Comparison of ENCODE assay signal across 8 cellular contexts in genomic region chr17:45316271-45317112, GRCh38. TPM values are rescaled to one million over a fixed set of nuclear protein-coding genes. Genes with fewer than 3 reads are reported as not detected.
DNase-seq lines count a peak whose midpoint lies in the region; ATAC-seq, FAIRE-seq and TF ChIP-seq lines count a peak whose summit lies in the region.

Gene MAP3K14, minus strand, starts transcription at chr17:45317020. Its CDS starts 26,275 bp downstream, at chr17:45290745.

- peak within 1 kb of the TSS; percentile 99 for H3K4me2 ChIP-seq in neural progenitor cell

- peaks cover 3% of the 10 kb centered on the region for H3K27me3 Mint-ChIP-seq in neural progenitor cell (ENCODE audit: insufficient read depth, low read depth)

- H3K4me1 Mint-ChIP-seq in neural progenitor cell = peaks cover 59% of the 10 kb centered on the region

- peak; percentile 23 for TF ChIP-seq CTCF in fibroblast of villous mesenchyme (IDR thresholded peaks at IDR 0.05; ENCODE audit: insufficient read depth, low read depth, low read length)
- TF ChIP-seq CTCF in neural progenitor cell (IDR thresholded peaks at IDR 0.05) = peak; percentile 11

- peak within 1 kb of the TSS; percentile 89 for H3K4me3 ChIP-seq in fibroblast of villous mesenchyme (ENCODE audit: low read depth, low read length)
- peak within 1 kb of the TSS; percentile 82 for H3K4me3 ChIP-seq in neural progenitor cell

- peak within 1 kb of the TSS; percentile 65 for H3K9ac ChIP-seq in neural progenitor cell

- H3K9me3 ChIP-seq in neural progenitor cell (ENCODE audit: low read depth) = no peaks in the 10 kb centered on the region

- peaks cover 22% of the 10 kb centered on the region for H3F3A ChIP-seq in neural progenitor cell (ENCODE audit: low read depth)

- H3K36me3 ChIP-seq in neural progenitor cell = no peaks in the 10 kb centered on the region

- H3K4me3 Mint-ChIP-seq in neural progenitor cell = peak within 1 kb of the TSS; percentile 93

- peaks cover 19% of the 10 kb centered on the region for H3K4me1 ChIP-seq in neural progenitor cell

- H4K20me1 ChIP-seq in neural progenitor cell (ENCODE audit: low read depth) = peaks cover 49% of the 10 kb centered on the region

- peaks cover 39% of the 10 kb centered on the region for H3K79me2 ChIP-seq in neural progenitor cell (ENCODE audit: low read depth)

- peak within 1 kb of the TSS; percentile 81 for H3K27ac ChIP-seq in neural progenitor cell

- no peak for FAIRE-seq in urothelium cell line (lab: Jason Lieb, UNC)

- DNase-seq in AG20443 (ENCODE audit: low spot score) (peak; percentile 82), RKO (ENCODE audit: low spot score) (peak; percentile 73), activated gamma-delta T cell treated with Interleukin-2 at 50 U/mL for 16 hours (peak; percentile 66), fibroblast of villous mesenchyme (ENCODE audit: low read depth) (peak; percentile 81), neural progenitor cell (ENCODE audit: low spot score) (peak; percentile 89), urothelium cell line (ENCODE audit: low spot score) (peak; percentile 83)

- ATAC-seq in GM18873 (IDR thresholded peaks at IDR 0.05; ENCODE audit: low FRiP score, unreplicated experiment) (peak; percentile 9), HG03460 (IDR thresholded peaks at IDR 0.05; ENCODE audit: unreplicated experiment) (peak; percentile 15)

- H3K9me3 Mint-ChIP-seq in neural progenitor cell = no peaks in the 10 kb centered on the region

- H3K27ac Mint-ChIP-seq in neural progenitor cell = peak within 1 kb of the TSS; percentile 94

- peaks cover 2% of the 10 kb centered on the region for H3K36me3 Mint-ChIP-seq in neural progenitor cell

- H3K27me3 ChIP-seq in neural progenitor cell = no peaks in the 10 kb centered on the region

- peak within 1 kb of the TSS; percentile 74 for H2AFZ ChIP-seq in neural progenitor cell (replicated peaks)

RNA-seq across cellular contexts. Expression of gene MAP3K14, which starts in this region (rescaled TPM):
- total RNA-seq in fibroblast of villous mesenchyme (1.6 and 1.7 TPM in 2 replicates), neural progenitor cell (ENCODE audit: low replicate concordance) (0.34 and 2.7 TPM in 2 replicates)

Comparison
In these comparisons a context has a peak if more than half of its experiments do, and no peak if none do; other contexts are left out.
1. Peak in every context shown above with its lines: DNase-seq, ATAC-seq, H3K4me3 ChIP-seq and H3K27ac ChIP-seq.